ENCODE assay signal across 19 cellular contexts in the genomic region with DNA sequence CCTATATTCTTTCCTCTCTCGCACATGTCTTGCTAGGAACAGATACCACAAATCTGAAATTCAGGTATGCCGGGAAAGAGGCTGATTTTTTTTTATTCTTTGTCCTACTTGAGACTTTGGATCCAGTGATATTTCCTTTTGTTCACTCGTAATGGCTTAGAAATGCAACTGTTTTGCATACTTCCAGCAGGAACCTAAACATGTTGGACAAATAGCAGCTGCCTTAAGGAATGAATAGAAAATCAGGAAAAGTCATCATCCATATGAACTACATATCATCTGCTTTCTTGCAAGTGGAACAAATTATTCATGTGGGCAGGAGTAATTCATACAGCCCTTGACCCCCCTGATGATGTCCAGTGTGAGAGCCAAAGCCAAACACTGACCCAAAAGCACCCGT. TPM values are rescaled to one million over a fixed set of nuclear protein-coding genes. Genes with fewer than 3 reads are reported as not detected.
DNase-seq lines count a peak whose midpoint lies in the region; ATAC-seq and TF ChIP-seq lines count a peak whose summit lies in the region.
"Had no signal": no experiment of that assay in that cellular context is flagged by ENCODE, and none has a peak within 500 bp of the region (broad histone marks: within the 10 kb centered on the region; RNA-seq: fewer than 3 reads in every experiment).

No MANE protein-coding gene starts in this region.

- TF ChIP-seq CTCF in fibroblast of lung (conservative IDR thresholded peaks at IDR 0.05 in 1 of 2, IDR thresholded peaks at IDR 0.05 in 1 of 2; ENCODE audit: low read depth in 1 of 2, low read length in 2 of 2) (no peak), upper lobe of left lung (IDR thresholded peaks at IDR 0.05) (no peak)

- H3K27ac Mint-ChIP-seq in activated naive CD8-positive, alpha-beta T cell, result peak overlapping the region; percentile 36
- H3K27ac Mint-ChIP-seq in activated naive CD8-positive, alpha-beta T cell treated with anti-CD3 and anti-CD28 coated beads for 36 hours, result no peak overlapping the region
- H3K27ac Mint-ChIP-seq: B cell, IgD-negative memory B cell had no signal

- no peak for TF ChIP-seq EP300 in upper lobe of left lung (IDR thresholded peaks at IDR 0.05)

- H3K4me3 ChIP-seq in fibroblast of lung (replicated peaks in 1 of 4; ENCODE audit: control extremely low read depth in 1 of 4, insufficient read depth in 1 of 4, low read depth in 3 of 4, low read length in 4 of 4) (no peak overlapping the region), upper lobe of left lung (no peak overlapping the region)
- H3K4me3 ChIP-seq: BLaER1 treated with 17β-estradiol and CSF1 and Interleukin-3, amounts not matched to agents 10 nM and 100 nM; GM23248 had no signal

- WGBS in upper lobe of left lung, 2 donors, result 92 to 94% methylated on average over 4 of the region's 4 CpGs

- no peaks in the 10 kb centered on the region for H3K4me1 ChIP-seq in fibroblast of lung (ENCODE audit: control insufficient read depth, extremely low read depth, insufficient read depth, low read length)
- H3K4me1 ChIP-seq in upper lobe of left lung, result peaks cover 0 to 12% (median 4%) of the 10 kb centered on the region in 4 donors
- H3K4me1 ChIP-seq: BLaER1 treated with 17β-estradiol and CSF1 and Interleukin-3, amounts not matched to agents 10 nM and 100 nM had no signal

- H3K27ac ChIP-seq in fibroblast of lung (ENCODE audit: insufficient read depth, low read length) (no peak overlapping the region), upper lobe of left lung (no peak overlapping the region)
- H3K27ac ChIP-seq: BLaER1 treated with 17β-estradiol and CSF1 and Interleukin-3, amounts not matched to agents 10 nM and 100 nM; GM23248 had no signal

- H4K20me1 ChIP-seq in fibroblast of lung (ENCODE audit: control insufficient read depth, extremely low read depth, insufficient read depth, low read length), result no peaks in the 10 kb centered on the region
- H4K20me1 ChIP-seq: BLaER1 treated with 17β-estradiol and CSF1 and Interleukin-3, amounts not matched to agents 10 nM and 100 nM had no signal

- ATAC-seq in GM18858 (IDR thresholded peaks at IDR 0.05; ENCODE audit: unreplicated experiment) (no peak), upper lobe of left lung (ENCODE audit: low FRiP score in 2 of 2) (no peak)

- H3K36me3 Mint-ChIP-seq in activated naive CD8-positive, alpha-beta T cell, result peaks cover 4% of the 10 kb centered on the region
- H3K36me3 Mint-ChIP-seq in activated naive CD8-positive, alpha-beta T cell treated with anti-CD3 and anti-CD28 coated beads for 36 hours, result peaks cover 44% of the 10 kb centered on the region
- H3K36me3 Mint-ChIP-seq: IgD-negative memory B cell had no signal

- H3K9me3 ChIP-seq in fibroblast of lung (ENCODE audit: control insufficient read depth, insufficient read depth, low read depth, low read length) (no peaks in the 10 kb centered on the region), upper lobe of left lung (no peaks in the 10 kb centered on the region)

- peaks cover 69% of the 10 kb centered on the region for H3K4me1 Mint-ChIP-seq in activated naive CD8-positive, alpha-beta T cell (ENCODE audit: low read depth)
- peaks cover 39% of the 10 kb centered on the region for H3K4me1 Mint-ChIP-seq in activated naive CD8-positive, alpha-beta T cell treated with anti-CD3 and anti-CD28 coated beads for 36 hours

- H3K4me2 ChIP-seq in fibroblast of lung (ENCODE audit: extremely low read depth, insufficient read depth, low read length), result no peak overlapping the region
- H3K4me2 ChIP-seq: BLaER1 treated with 17β-estradiol and CSF1 and Interleukin-3, amounts not matched to agents 10 nM and 100 nM had no signal

- DNase-seq in activated naive CD8-positive, alpha-beta T cell treated with anti-CD3 and anti-CD28 coated beads for 36 hours, result no peak
- DNase-seq in NCI-H526 treated with DMSO at 0.1 percent for 48 hours (lab: John Stamatoyannopoulos, UW) (peak; percentile 77), fibroblast of lung (ENCODE audit: low read depth in 2 of 2) (peak; percentile 13 to 17), upper lobe of left lung (no peak)
- DNase-seq in activated CD4-positive, alpha-beta T cell treated with anti-CD3 and anti-CD28 coated beads, Interleukin-2, amount 50 U/mL, for 1 hour, result no peak
- DNase-seq: 8988T; CD8-positive, alpha-beta memory T cell; COR-L47; DMS 273 treated with DMSO at 0.1 percent for 48 hours; DMS53; DND-41; EL; GM23248; HCEC 1CT had no signal

- H3K27me3 ChIP-seq in fibroblast of lung (ENCODE audit: control insufficient read depth, insufficient read depth, low read length), result no peaks in the 10 kb centered on the region
- H3K27me3 ChIP-seq in upper lobe of left lung, result no peaks in the 10 kb centered on the region
- H3K27me3 ChIP-seq: BLaER1 treated with 17β-estradiol and CSF1 and Interleukin-3, amounts not matched to agents 10 nM and 100 nM had no signal

- H2AFZ ChIP-seq in fibroblast of lung (ENCODE audit: low read length), result no peak overlapping the region
- H2AFZ ChIP-seq: GM23248 had no signal

- no peak overlapping the region for H3K4me3 Mint-ChIP-seq in activated naive CD8-positive, alpha-beta T cell
- H3K4me3 Mint-ChIP-seq in activated naive CD8-positive, alpha-beta T cell treated with anti-CD3 and anti-CD28 coated beads for 36 hours, result no peak overlapping the region
- H3K4me3 Mint-ChIP-seq: B cell; CD8-positive, alpha-beta memory T cell; IgD-negative memory B cell had no signal

- H3K36me3 ChIP-seq in fibroblast of lung (ENCODE audit: control insufficient read depth, insufficient read depth, low read length), result no peaks in the 10 kb centered on the region
- no peaks in the 10 kb centered on the region for H3K36me3 ChIP-seq in upper lobe of left lung
- H3K36me3 ChIP-seq: BLaER1 treated with 17β-estradiol and CSF1 and Interleukin-3, amounts not matched to agents 10 nM and 100 nM had no signal

- no peak overlapping the region for H3K9ac ChIP-seq in fibroblast of lung (ENCODE audit: insufficient read depth, low read length)
- H3K9ac ChIP-seq: BLaER1 treated with 17β-estradiol and CSF1 and Interleukin-3, amounts not matched to agents 10 nM and 100 nM; GM23248 had no signal

- H3K27me3 Mint-ChIP-seq in activated naive CD8-positive, alpha-beta T cell, result no peaks in the 10 kb centered on the region
- H3K27me3 Mint-ChIP-seq in activated naive CD8-positive, alpha-beta T cell treated with anti-CD3 and anti-CD28 coated beads for 36 hours, result no peaks in the 10 kb centered on the region
- H3K27me3 Mint-ChIP-seq: B cell; CD8-positive, alpha-beta memory T cell; IgD-negative memory B cell had no signal

- no peaks in the 10 kb centered on the region for H3K9me3 Mint-ChIP-seq in activated naive CD8-positive, alpha-beta T cell (ENCODE audit: low read depth)
- H3K9me3 Mint-ChIP-seq in activated naive CD8-positive, alpha-beta T cell treated with anti-CD3 and anti-CD28 coated beads for 36 hours, result peaks cover 13% of the 10 kb centered on the region
- H3K9me3 Mint-ChIP-seq: CD8-positive, alpha-beta memory T cell; IgD-negative memory B cell had no signal

- H3K79me2 ChIP-seq in fibroblast of lung (ENCODE audit: control insufficient read depth, insufficient read depth, low read length), result no peaks in the 10 kb centered on the region

- TF ChIP-seq POLR2A in upper lobe of left lung (IDR thresholded peaks at IDR 0.05), result no peak

RNA-seq across cellular contexts. Expression of a gene that starts 17.4 kb away (rescaled TPM):
- total RNA-seq in activated naive CD8-positive, alpha-beta T cell treated with anti-CD3 and anti-CD28 coated beads for 36 hours, result 10 to 100 TPM; 16.2 to 17.3 TPM
- 12.1 and 16.8 TPM in 2 replicates for total RNA-seq in fibroblast of lung
- polyA plus RNA-seq in fibroblast of lung, result 4.1 and 6.2 TPM in 2 replicates
- 3.5 and 5.0 TPM in 2 replicates for polyA plus RNA-seq in fibroblast of lung (2012)
- 1.6 and 9.5 TPM in 2 replicates for polyA minus RNA-seq in fibroblast of lung (ENCODE audit: low replicate concordance)
- total RNA-seq in upper lobe of left lung, result 10 to 100 TPM; 16.7 to 35.7 (median 29.9) TPM

Comparison
In these comparisons a context has a peak if more than half of its experiments do, and no peak if none do; other contexts are left out.
1. DNase-seq: peak in NCI-H526 treated with DMSO at 0.1 percent for 48 hours (single experiment) and fibroblast of lung (2 of 2); none in activated naive CD8-positive, alpha-beta T cell treated with anti-CD3 and anti-CD28 coated beads for 36 hours (single experiment), activated CD4-positive, alpha-beta T cell treated with anti-CD3 and anti-CD28 coated beads, Interleukin-2, amount 50 U/mL, for 1 hour (single experiment) and upper lobe of left lung (0 of 2).